In genomic region chr1:203367051-203367450, GRCh38 we compare ENCODE assay signal across 24 cellular contexts. TPM values are rescaled to one million over a fixed set of nuclear protein-coding genes. Genes with fewer than 3 reads are reported as not detected.
DNase-seq lines count a peak whose midpoint lies in the region; ATAC-seq and TF ChIP-seq lines count a peak whose summit lies in the region.
"Had no signal": no experiment of that assay in that cellular context is flagged by ENCODE, and none has a peak within 500 bp of the region (broad histone marks: within the 10 kb centered on the region; RNA-seq: fewer than 3 reads in every experiment).

No MANE protein-coding gene starts in this region.

- H3K9ac ChIP-seq in mammary epithelial cell (ENCODE audit: insufficient read depth, low read length): no peak overlapping the region
- H3K9ac ChIP-seq: BLaER1, neural progenitor cell had no signal

- BruUV-seq in mammary epithelial cell (replicated peaks; lab: Mats Ljungman, UMichigan): no TSS peak

- in situ Hi-C loops in mammary epithelial cell (cut with MboI; ENCODE audit: low sequenced_read_pairs in 2 of 2): loop anchor here in 1 of 2 donors (10.0 kb wide), 1 partner anchor 338 kb away; no protein-coding TSS in a partner anchor

- intact Hi-C loops in breast epithelium (cut with DNase I; ENCODE audit: low total_unique reads) (loop anchor here (10.0 kb wide), 1 partner anchor 118 kb away; no protein-coding TSS in a partner anchor), mammary epithelial cell (cut with micrococcal nuclease) (no loop called here)

- TF ChIP-seq POLR2A in breast epithelium (IDR thresholded peaks at IDR 0.05): no peak

- no peak overlapping the region for H2AFZ ChIP-seq in mammary epithelial cell (ENCODE audit: low read depth, low read length)
- H2AFZ ChIP-seq: GM23338, neural progenitor cell had no signal

- H3K27me3 ChIP-seq in breast epithelium (no peaks in the 10 kb centered on the region), mammary epithelial cell (ENCODE audit: insufficient read depth, low read length) (no peaks in the 10 kb centered on the region)
- H3K27me3 ChIP-seq: BLaER1, testis had no signal

- H3K79me2 ChIP-seq in mammary epithelial cell (ENCODE audit: insufficient read depth, low read length): no peaks in the 10 kb centered on the region

- H3K4me2 ChIP-seq in mammary epithelial cell (ENCODE audit: insufficient read depth, low read depth, low read length): no peak overlapping the region
- H3K4me2 ChIP-seq: BLaER1, GM23338, neural progenitor cell had no signal

- H3K27ac ChIP-seq in breast epithelium: peak overlapping the region; percentile 55
- no peak overlapping the region for H3K27ac ChIP-seq in mammary epithelial cell (ENCODE audit: insufficient read depth, low read depth, low read length)
- H3K27ac ChIP-seq: BLaER1, epithelial cell of prostate, neural progenitor cell, testis, WERI-Rb-1 had no signal

- TF ChIP-seq CTCF in breast epithelium (IDR thresholded peaks at IDR 0.05) (no peak), mammary epithelial cell (conservative IDR thresholded peaks at IDR 0.05 in 1 of 2, IDR thresholded peaks at IDR 0.05 in 1 of 2; ENCODE audit: extremely low read depth in 1 of 2, insufficient read depth in 1 of 2, low read depth in 1 of 2, low read length in 2 of 2) (no peak), brain (conservative IDR thresholded peaks at IDR 0.05) (no peak)

- ATAC-seq in HG02759 (IDR thresholded peaks at IDR 0.05; ENCODE audit: unreplicated experiment): no peak
- ATAC-seq in activated CD8-positive, alpha-beta T cell treated with anti-CD3 and anti-CD28 coated beads, Interleukin-2, amount 10 ng/mL, durations not matched to agents 7 days and 5 days: no peak
- ATAC-seq: activated T-cell treated with anti-CD3 and anti-CD28 coated beads, Interleukin-2, amount 50 U/mL, for 72 hours; GM23338; left cardiac atrium; T-helper 17 cell had no signal

- WGBS in mammary epithelial cell (ENCODE audit: low coverage, missing lambda C conversion rate): 8% methylated on average over 4 of the region's 4 CpGs

- peak in 1 of 2 donors; percentile 41 for DNase-seq in breast epithelium (ENCODE audit: low spot score in 2 of 2)
- no peak for DNase-seq in mammary epithelial cell
- peak; percentile 82 for DNase-seq in NCI-H345 treated with DMSO at 0.1 percent for 48 hours (lab: John Stamatoyannopoulos, UW; ENCODE audit: unreplicated experiment)
- no peak for DNase-seq in HT-29 (ENCODE audit: low spot score)
- no peak for DNase-seq in activated CD8-positive, alpha-beta T cell treated with anti-CD3 and anti-CD28 coated beads, Interleukin-2, amount 10 ng/mL, durations not matched to agents 7 days and 5 days
- no peak for DNase-seq in activated CD4-positive, alpha-beta T cell treated with anti-CD3 and anti-CD28 coated beads, Interleukin-2, amount 50 U/mL, for 48 hours
- DNase-seq: activated T-cell treated with anti-CD3 and anti-CD28 coated beads, Interleukin-2, amount 50 U/mL, for 72 hours; DMS79; left cardiac atrium; NCI-H226; OCI-M1; SIG-M5; stimulated activated CD8-positive, alpha-beta memory T cell treated with anti-CD3 and anti-CD28 coated beads, Interleukin-4, amount 100 ng/mL, for 48 hours; T-helper 17 cell; testis had no signal

- H3K36me3 Mint-ChIP-seq in brain: no peaks in the 10 kb centered on the region
- H3K36me3 Mint-ChIP-seq in activated CD8-positive, alpha-beta T cell treated with anti-CD3 and anti-CD28 coated beads, Interleukin-2, amount 10 ng/mL, durations not matched to agents 7 days and 5 days (ENCODE audit: low read depth): no peaks in the 10 kb centered on the region
- H3K36me3 Mint-ChIP-seq: neural progenitor cell had no signal

- H3K4me1 Mint-ChIP-seq in brain: peaks cover 23% of the 10 kb centered on the region
- H3K4me1 Mint-ChIP-seq in activated CD8-positive, alpha-beta T cell treated with anti-CD3 and anti-CD28 coated beads, Interleukin-2, amount 10 ng/mL, durations not matched to agents 7 days and 5 days (ENCODE audit: low read depth): no peaks in the 10 kb centered on the region
- H3K4me1 Mint-ChIP-seq: GM23338 had no signal

- CTCF ChIA-PET in mammary epithelial cell (lab: Charles Lee; ENCODE audit: low non-redundant PET): no interaction called here
- CTCF ChIA-PET in activated CD8-positive, alpha-beta T cell treated with anti-CD3 and anti-CD28 coated beads, Interleukin-2, amount 10 ng/mL, durations not matched to agents 7 days and 5 days (lab: Charles Lee): interaction anchor here (1.5 kb wide), 1 partner anchor 27 kb away, joined by 4 read pairs; no protein-coding TSS in a partner anchor

- POLR2A ChIA-PET in activated CD8-positive, alpha-beta T cell treated with anti-CD3 and anti-CD28 coated beads, Interleukin-2, amount 10 ng/mL, durations not matched to agents 7 days and 5 days (lab: Charles Lee): no interaction called here

- peak overlapping the region in 3 of 5 experiments; percentile 16 to 87 (median 39) for H3K27ac Mint-ChIP-seq in brain
- no peak overlapping the region for H3K27ac Mint-ChIP-seq in activated CD8-positive, alpha-beta T cell treated with anti-CD3 and anti-CD28 coated beads, Interleukin-2, amount 10 ng/mL, durations not matched to agents 7 days and 5 days
- H3K27ac Mint-ChIP-seq: activated naive CD8-positive, alpha-beta T cell; activated T-cell treated with anti-CD3 and anti-CD28 coated beads, Interleukin-2, amount 50 U/mL, for 72 hours; GM23338; T-helper 17 cell had no signal

- peaks cover 0 to 3% (median 0%) of the 10 kb centered on the region in 5 experiments for H3K9me3 Mint-ChIP-seq in brain
- H3K9me3 Mint-ChIP-seq in activated CD8-positive, alpha-beta T cell treated with anti-CD3 and anti-CD28 coated beads, Interleukin-2, amount 10 ng/mL, durations not matched to agents 7 days and 5 days (ENCODE audit: insufficient read depth): no peaks in the 10 kb centered on the region
- H3K9me3 Mint-ChIP-seq: activated T-cell treated with anti-CD3 and anti-CD28 coated beads, Interleukin-2, amount 50 U/mL, for 72 hours; GM23338; neural progenitor cell had no signal

- H3K4me3 ChIP-seq in breast epithelium: no peak overlapping the region
- no peak overlapping the region for H3K4me3 ChIP-seq in mammary epithelial cell (replicated peaks in 1 of 3; ENCODE audit: insufficient read depth in 1 of 3, low read depth in 2 of 3, low read length in 3 of 3)
- H3K4me3 ChIP-seq: BLaER1, GM23338, neural progenitor cell, testis had no signal

- no peak overlapping the region for H3K4me3 Mint-ChIP-seq in brain
- H3K4me3 Mint-ChIP-seq in activated CD8-positive, alpha-beta T cell treated with anti-CD3 and anti-CD28 coated beads, Interleukin-2, amount 10 ng/mL, durations not matched to agents 7 days and 5 days: no peak overlapping the region
- H3K4me3 Mint-ChIP-seq: activated naive CD8-positive, alpha-beta T cell; activated T-cell treated with anti-CD3 and anti-CD28 coated beads, Interleukin-2, amount 50 U/mL, for 72 hours; GM23338; neural progenitor cell; T-helper 17 cell had no signal

- dilution Hi-C loops in mammary epithelial cell (cut with HindIII; ENCODE audit: low sequenced_read_pairs): loop anchor here (5.0 kb wide), 2 partner anchors 45 to 100 kb away; no protein-coding TSS in a partner anchor

- peaks cover 0 to 3% of the 10 kb centered on the region in 2 donors for H3K4me1 ChIP-seq in breast epithelium
- H3K4me1 ChIP-seq in mammary epithelial cell (ENCODE audit: insufficient read depth, low read length): peaks cover 14% of the 10 kb centered on the region
- H3K4me1 ChIP-seq: testis had no signal

- no peaks in the 10 kb centered on the region for H3K36me3 ChIP-seq in breast epithelium
- no peaks in the 10 kb centered on the region for H3K36me3 ChIP-seq in mammary epithelial cell (ENCODE audit: insufficient read depth, low read length)
- H3K36me3 ChIP-seq: BLaER1, neural progenitor cell, WERI-Rb-1 had no signal

- peaks cover 10% of the 10 kb centered on the region for H3K27me3 Mint-ChIP-seq in brain
- peaks cover 15% of the 10 kb centered on the region for H3K27me3 Mint-ChIP-seq in activated CD8-positive, alpha-beta T cell treated with anti-CD3 and anti-CD28 coated beads, Interleukin-2, amount 10 ng/mL, durations not matched to agents 7 days and 5 days (ENCODE audit: low read depth)

- H4K20me1 ChIP-seq in mammary epithelial cell (ENCODE audit: insufficient read depth, low read length): no peaks in the 10 kb centered on the region
- H4K20me1 ChIP-seq: BLaER1 had no signal

- H3K9me3 ChIP-seq in breast epithelium (no peaks in the 10 kb centered on the region), mammary epithelial cell (replicated peaks; ENCODE audit: insufficient read depth, low read length) (no peaks in the 10 kb centered on the region)
- H3K9me3 ChIP-seq: BLaER1, testis had no signal

RNA-seq across cellular contexts. Expression of gene FMOD, which starts 16.1 kb away (rescaled TPM):
- total RNA-seq in breast epithelium (100 to 1,000 TPM in 1 of 3 donors, 10 to 100 TPM in 2; 79.6 to 132 (median 92.4) TPM), mammary epithelial cell (1 to 10 TPM in 1 of 2 donors, not detected in 1; 1.5 TPM)
- polyA plus RNA-seq in mammary epithelial cell (not detected), brain (ENCODE audit: insufficient read depth, low read depth, low replicate concordance) (7.9 TPM)
- polyA minus RNA-seq in mammary epithelial cell: not detected
- 0.10 TPM in 1 of 2 replicates, not detected in the other for total RNA-seq in HT-29 (2014; rRNA removed; shearing (Covaris generic))
- total RNA-seq in activated CD8-positive, alpha-beta T cell treated with anti-CD3 and anti-CD28 coated beads, Interleukin-2, amount 10 ng/mL, durations not matched to agents 7 days and 5 days: not detected
- total RNA-seq: M059J, T-helper 17 cell had no signal

Comparison
In these comparisons a context has a peak if more than half of its experiments do, and no peak if none do; other contexts are left out.
1. RNA of gene FMOD, which starts 16.1 kb away (total RNA-seq): 79.6 to 132 TPM in breast epithelium; 1.5 TPM in mammary epithelial cell, 0.10 TPM in HT-29 and not detected in activated CD8-positive, alpha-beta T cell treated with anti-CD3 and anti-CD28 coated beads, Interleukin-2, amount 10 ng/mL, durations not matched to agents 7 days and 5 days; every median in the first group is over 10 times any median in the second.